8 cellular contexts compared by ENCODE assay signal in the genomic region with DNA sequence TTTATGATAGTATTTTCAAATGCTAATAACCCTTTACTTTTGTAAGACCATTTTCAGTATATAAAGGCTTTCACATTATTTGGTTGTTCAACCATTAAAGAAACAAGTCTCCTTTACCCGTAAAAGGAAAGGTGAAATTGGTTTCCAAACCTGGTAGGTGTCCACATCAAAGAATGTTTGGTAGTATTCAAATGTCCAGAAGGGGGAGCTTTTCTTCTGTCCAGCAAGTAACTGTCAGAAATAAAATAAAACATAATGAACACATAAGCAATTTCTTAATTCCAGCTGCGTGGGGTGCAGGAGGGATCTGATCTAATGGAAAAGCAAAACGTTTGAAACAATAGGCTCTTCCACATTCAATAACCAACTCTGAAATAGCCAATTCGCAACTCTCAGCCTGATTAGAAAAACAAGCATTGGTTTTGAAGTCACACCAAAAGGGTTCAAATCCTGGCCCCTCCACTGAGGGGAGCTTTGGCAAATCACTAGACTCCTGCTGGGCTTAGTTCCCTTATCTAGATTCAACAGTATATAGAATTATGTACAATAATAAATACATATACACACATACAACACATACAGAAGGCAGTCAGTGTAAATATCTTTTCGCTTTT. TPM values are rescaled to one million over a fixed set of nuclear protein-coding genes. Genes with fewer than 3 reads are reported as not detected.
DNase-seq lines count a peak whose midpoint lies in the region; ATAC-seq and TF ChIP-seq lines count a peak whose summit lies in the region.

No MANE protein-coding gene starts in this region.

- no peak for TF ChIP-seq POLR2A in erythroblast (IDR thresholded peaks at IDR 0.05; ENCODE audit: low read length)
- TF ChIP-seq POLR2A in sigmoid colon (IDR thresholded peaks at IDR 0.05): no peak

- H4K20me1 ChIP-seq in PC-3 (ENCODE audit: low read length): no peaks in the 10 kb centered on the region

- H3F3A ChIP-seq in PC-3 (ENCODE audit: low read length, unreplicated experiment): no peaks in the 10 kb centered on the region

- H3K4me1 ChIP-seq in HEK293 (ENCODE audit: control insufficient read depth, insufficient read depth, low read length) (no peaks in the 10 kb centered on the region), PC-3 (ENCODE audit: insufficient read depth, low read length) (no peaks in the 10 kb centered on the region), sigmoid colon (no peaks in the 10 kb centered on the region)

- no peaks in the 10 kb centered on the region for H3K27me3 ChIP-seq in PC-3 (ENCODE audit: low read length)
- H3K27me3 ChIP-seq in sigmoid colon: no peaks in the 10 kb centered on the region

- no peak overlapping the region for H2AFZ ChIP-seq in PC-3 (ENCODE audit: low read length)

- H3K27me3 Mint-ChIP-seq in CD14-positive monocyte (ENCODE audit: low read depth in 3 of 3): peaks cover 0 to 3% (median 0%) of the 10 kb centered on the region in 3 donors

- intact Hi-C loops in CD14-positive monocyte (cut with micrococcal nuclease) (no loop called here), PC-3 (cut with micrococcal nuclease) (loop anchor here (1.0 to 2.0 kb wide), 2 partner anchors 70 to 81 kb away; no protein-coding TSS in a partner anchor), sigmoid colon (cut with DNase I) (no loop called here)

- DNase-seq in CD14-positive monocyte (ENCODE audit: low spot score) (no peak), PC-3 (peak; percentile 76), erythroblast (lab: John Stamatoyannopoulos, UW) (peak; percentile 56 to 72), sigmoid colon (no peak)

- H3K27ac Mint-ChIP-seq in CD14-positive monocyte: peak overlapping the region in 1 of 7 donors; percentile 7

- H3K36me3 ChIP-seq in HEK293 (ENCODE audit: control insufficient read depth in 2 of 2, insufficient read depth in 1 of 2, low read length in 2 of 2): peaks cover 11 to 52% of the 10 kb centered on the region in 2 experiments
- peaks cover 9% of the 10 kb centered on the region for H3K36me3 ChIP-seq in PC-3 (ENCODE audit: low read depth, low read length)
- peaks cover 22 to 93% (median 43%) of the 10 kb centered on the region in 4 donors for H3K36me3 ChIP-seq in sigmoid colon

- TF ChIP-seq CTCF in CD14-positive monocyte (IDR thresholded peaks at IDR 0.05) (peak; percentile 82), HEK293 (tag by site-specific recombination; IDR thresholded peaks at IDR 0.05) (no peak), PC-3 (conservative IDR thresholded peaks at IDR 0.05; ENCODE audit: low read depth, low read length) (peak; percentile 89), sigmoid colon (IDR thresholded peaks at IDR 0.05) (peak; percentile 41 to 53 (median 46))

- H3K36me3 Mint-ChIP-seq in CD14-positive monocyte: peaks cover 76 to 86% of the 10 kb centered on the region in 2 donors

- POLR2A ChIA-PET in HEK293 (lab: Yijun Ruan, JAX) (interaction anchor here (0.8 kb wide), 1 partner anchor 67 kb away, joined by 4 read pairs; a partner anchor contains a TSS), PC-3 (lab: Charles Lee; ENCODE audit: unreplicated experiment) (interaction anchor here (0.6 to 0.7 kb wide), 2 partner anchors 19 to 67 kb away, joined by 4 to 12 read pairs; a partner anchor contains a TSS)

- no peak overlapping the region for H3K4me3 Mint-ChIP-seq in CD14-positive monocyte

- H3K4me3 ChIP-seq in HEK293 (ENCODE audit: low read depth, low read length) (no peak overlapping the region), PC-3 (ENCODE audit: low read length) (no peak overlapping the region), sigmoid colon (no peak overlapping the region)

- H3K9ac ChIP-seq in PC-3 (ENCODE audit: low read length): no peak overlapping the region

- TF ChIP-seq EP300 in sigmoid colon (IDR thresholded peaks at IDR 0.05): no peak

- CTCF ChIA-PET in HEK293 (lab: Yijun Ruan, JAX): interaction anchor here (0.6 to 3.7 kb wide), 25 partner anchors 8 to 913 kb away, joined by 3 to 56 read pairs (median 3); a partner anchor contains a TSS
- CTCF ChIA-PET in PC-3 (lab: Charles Lee): interaction anchor here (0.6 to 2.0 kb wide), 5 partner anchors 35 to 1405 kb away, joined by 3 to 13 read pairs (median 4); a partner anchor contains a TSS

- H3K9me3 ChIP-seq in HEK293 (ENCODE audit: control insufficient read depth, insufficient read depth, low read depth, low read length): no peaks in the 10 kb centered on the region
- H3K9me3 ChIP-seq in PC-3 (ENCODE audit: low read length): no peaks in the 10 kb centered on the region
- H3K9me3 ChIP-seq in sigmoid colon: no peaks in the 10 kb centered on the region

- H3K4me2 ChIP-seq in PC-3 (ENCODE audit: low read length): no peak overlapping the region

- no peaks in the 10 kb centered on the region for H3K79me2 ChIP-seq in PC-3 (ENCODE audit: low read length)

- no TSS peak for BruUV-seq in PC-3 (replicated peaks; lab: Mats Ljungman, UMichigan)

- 48 to 59% methylated on average over 5 of the region's 5 CpGs for WGBS in sigmoid colon, 2 donors

- no peak overlapping the region for H3K27ac ChIP-seq in HEK293 (ENCODE audit: extremely low read depth, low read depth, low read length)
- H3K27ac ChIP-seq in PC-3 (ENCODE audit: low read length): no peak overlapping the region
- no peak overlapping the region for H3K27ac ChIP-seq in sigmoid colon

- ATAC-seq in PC-3 (peak; percentile 54), HG03565 (IDR thresholded peaks at IDR 0.05; ENCODE audit: unreplicated experiment) (no peak), HG02610 (IDR thresholded peaks at IDR 0.05; ENCODE audit: unreplicated experiment) (no peak), GM19328 (IDR thresholded peaks at IDR 0.05; ENCODE audit: unreplicated experiment) (no peak)

- H3K9me3 Mint-ChIP-seq in CD14-positive monocyte: peaks cover 0 to 6% (median 4%) of the 10 kb centered on the region in 7 donors

- H3K4me1 Mint-ChIP-seq in CD14-positive monocyte: peaks cover 3% of the 10 kb centered on the region

- H3K9me2 ChIP-seq in PC-3 (replicated peaks; ENCODE audit: low read length): no peaks in the 10 kb centered on the region

TF ChIP-seq in HEK293, 187 proteins besides CTCF, POLR2A, EP300 and RAD21:
- TF ChIP-seq ZNF654 (tag by site-specific recombination; IDR thresholded peaks at IDR 0.05; ENCODE audit: low read depth) (peak; percentile 43), ZNF2 (tag by site-specific recombination; IDR thresholded peaks at IDR 0.05) (peak; percentile 33; the same call in 1 of the 2 replicates), ZNF624 (tag by site-specific recombination; IDR thresholded peaks at IDR 0.05) (no peak), BCL11A (tag by site-specific recombination; IDR thresholded peaks at IDR 0.05; ENCODE audit: low read depth) (no peak), ZNF843 (tag by site-specific recombination; IDR thresholded peaks at IDR 0.05) (no peak)

RNA-seq across cellular contexts. Expression of a gene that starts 11.0 kb away (rescaled TPM):
- polyA plus RNA-seq in CD14-positive monocyte (10 to 100 TPM; 42.1 to 51.9 TPM), sigmoid colon (10 to 100 TPM; 24.5 to 28.0 (median 27.6) TPM)
- total RNA-seq in PC-3 (2014; rRNA removed) (21.1 and 22.7 TPM in 2 replicates), sigmoid colon (10 to 100 TPM; 13.3 to 23.3 (median 18.8) TPM)

RNA-seq across cellular contexts. Expression of a gene that starts 15.4 kb away (rescaled TPM):
- under 1 TPM; 0.22 to 0.73 TPM for polyA plus RNA-seq in CD14-positive monocyte
- not detected in 2 replicates for total RNA-seq in PC-3 (2014; rRNA removed)
- total RNA-seq in sigmoid colon: not detected
- not detected for polyA plus RNA-seq in sigmoid colon

RNA-seq across cellular contexts. Expression of a gene that starts 40.5 kb away (rescaled TPM):
- polyA plus RNA-seq in CD14-positive monocyte: 1 to 10 TPM; 4.7 to 6.1 TPM
- 59.3 and 63.6 TPM in 2 replicates for total RNA-seq in PC-3 (2014; rRNA removed)
- 10 to 100 TPM in 2 of 4 donors, 1 to 10 TPM in 2; 7.6 to 11.4 (median 10.2) TPM for total RNA-seq in sigmoid colon
- 10 to 100 TPM in 1 of 3 donors, 1 to 10 TPM in 2; 1.8 to 15.4 (median 3.0) TPM for polyA plus RNA-seq in sigmoid colon

Comparison
In these comparisons a context has a peak if more than half of its experiments do, and no peak if none do; other contexts are left out.
1. DNase-seq: peak in PC-3 (single experiment) and erythroblast (2 of 2); none in CD14-positive monocyte (single experiment) and sigmoid colon (single experiment).